In genomic region chr2:80461505-80462197, GRCh38 we compare ENCODE assay signal across 33 cellular contexts.
DNase-seq lines count a peak whose midpoint lies in the region; TF ChIP-seq lines count a peak whose summit lies in the region.
"Had no signal": no experiment of that assay in that cellular context is flagged by ENCODE, and none has a peak within 500 bp of the region (broad histone marks: within the 10 kb centered on the region; RNA-seq: fewer than 3 reads in every experiment).

No MANE protein-coding gene starts in this region.

- H3K27me3 ChIP-seq in H7 (ENCODE audit: control insufficient read depth, insufficient read depth, low read length): no peaks in the 10 kb centered on the region
- no peaks in the 10 kb centered on the region for H3K27me3 ChIP-seq in endodermal cell (ENCODE audit: control insufficient read depth, insufficient read depth, low read length, poor library complexity, severe bottlenecking)
- H3K27me3 ChIP-seq: BLaER1 treated with 17β-estradiol and CSF1 and Interleukin-3, amounts not matched to agents 10 nM and 100 nM; breast epithelium; gastroesophageal sphincter; MG63; neutrophil; testis had no signal

- H3K27ac Mint-ChIP-seq in endodermal cell: no peak overlapping the region
- H3K27ac Mint-ChIP-seq in nephron progenitor cell: peak overlapping the region; percentile 28
- H3K27ac Mint-ChIP-seq: activated CD4-positive, alpha-beta T cell treated with anti-CD3 and anti-CD28 coated beads for 36 hours; activated CD8-positive, alpha-beta T cell treated with anti-CD3 and anti-CD28 coated beads, Interleukin-2, amount 10 ng/mL, durations not matched to agents 7 days and 5 days; activated naive CD4-positive, alpha-beta T cell treated with anti-CD3 and anti-CD28 coated beads, Interleukin-2, amount 50 U/mL, for 72 hours; stimulated activated naive CD8-positive, alpha-beta T cell treated with anti-CD3 and anti-CD28 coated beads, Interleukin-15, Interleukin-2, amounts not matched to agents 100 ng/mL and 50 ng/mL, for 24 hours had no signal

- H3K4me3 Mint-ChIP-seq in endodermal cell (no peak overlapping the region), nephron progenitor cell (no peak overlapping the region)
- H3K4me3 Mint-ChIP-seq: activated CD4-positive, alpha-beta T cell treated with anti-CD3 and anti-CD28 coated beads for 36 hours; activated CD8-positive, alpha-beta T cell treated with anti-CD3 and anti-CD28 coated beads, Interleukin-2, amount 10 ng/mL, durations not matched to agents 7 days and 5 days; stimulated activated naive CD8-positive, alpha-beta T cell treated with anti-CD3 and anti-CD28 coated beads, Interleukin-15, Interleukin-2, amounts not matched to agents 100 ng/mL and 50 ng/mL, for 24 hours had no signal

- H3K9me3 Mint-ChIP-seq in endodermal cell: no peaks in the 10 kb centered on the region
- peaks cover 4% of the 10 kb centered on the region for H3K9me3 Mint-ChIP-seq in nephron progenitor cell

- H3K4me1 Mint-ChIP-seq in endodermal cell: peaks cover 16% of the 10 kb centered on the region
- peaks cover 39% of the 10 kb centered on the region for H3K4me1 Mint-ChIP-seq in nephron progenitor cell
- H3K4me1 Mint-ChIP-seq: activated CD4-positive, alpha-beta T cell treated with anti-CD3 and anti-CD28 coated beads for 36 hours had no signal

- 71 to 83% methylated on average over 3 of the region's 3 CpGs for WGBS in endodermal cell (ENCODE audit: insufficient coverage in 1 of 2, insufficient read length in 1 of 2), 2 experiments

- TF ChIP-seq CTCF in endodermal cell (conservative IDR thresholded peaks at IDR 0.05) (no peak), nephron progenitor cell (IDR thresholded peaks at IDR 0.05) (no peak)

- intact Hi-C loops in head of caudate nucleus (cut with DNase I): no loop called here

- no peak overlapping the region for H3K27ac ChIP-seq in endodermal cell (ENCODE audit: low read depth, low read length)
- H3K27ac ChIP-seq: BLaER1 treated with 17β-estradiol and CSF1 and Interleukin-3, amounts not matched to agents 10 nM and 100 nM; breast epithelium; gastroesophageal sphincter; left ventricle myocardium inferior; neutrophil; testis had no signal

- H3K9me3 ChIP-seq in endodermal cell (ENCODE audit: control insufficient read depth, low read length): no peaks in the 10 kb centered on the region
- H3K9me3 ChIP-seq: BLaER1 treated with 17β-estradiol and CSF1 and Interleukin-3, amounts not matched to agents 10 nM and 100 nM; breast epithelium; gastroesophageal sphincter; left ventricle myocardium inferior; MG63; neutrophil; testis had no signal

- DNase-seq in H7: peak; percentile 14
- DNase-seq in M059J (ENCODE audit: low read depth): peak; percentile 4
- peak; percentile 51 for DNase-seq in endodermal cell
- DNase-seq in nephron progenitor cell: peak; percentile 3
- DNase-seq in head of caudate nucleus: no peak
- DNase-seq in AML-193 (lab: John Stamatoyannopoulos, UW): no peak
- DNase-seq in NCI-H1105 (lab: John Stamatoyannopoulos, UW): no peak
- no peak for DNase-seq in activated CD4-positive, alpha-beta T cell treated with anti-CD3 and anti-CD28 coated beads, Interleukin-2, amount 50 U/mL, for 48 hours
- DNase-seq: activated CD4-positive, alpha-beta T cell treated with anti-CD3 and anti-CD28 coated beads for 36 hours; activated CD8-positive, alpha-beta T cell treated with anti-CD3 and anti-CD28 coated beads, Interleukin-2, amount 10 ng/mL, durations not matched to agents 7 days and 5 days; activated effector memory CD4-positive, alpha-beta T cell treated with Interleukin-2 at 50 U/mL for 16 hours; activated T-cell treated with anti-CD3 and anti-CD28 coated beads for 4 hours; amygdala; DMS153; hypothalamus; left ventricle myocardium inferior; mesendoderm; MG63; NCI-H1417 treated with DMSO at 0.1 percent for 48 hours; NCI-H2029 treated with DMSO at 0.1 percent for 48 hours; NCI-H2227 treated with DMSO at 0.1 percent for 48 hours; NCI-H526 treated with DMSO at 0.1 percent for 48 hours; posterior cingulate gyrus; right cardiac atrium; stimulated activated CD4-positive, alpha-beta T cell treated with anti-CD3 and anti-CD28 coated beads, Interleukin-2, amount 100 ng/mL, for 24 hours; testis had no signal

- no peak overlapping the region for H3K4me3 ChIP-seq in H7 (ENCODE audit: insufficient read depth, low read depth, low read length)
- no peak overlapping the region for H3K4me3 ChIP-seq in endodermal cell (ENCODE audit: low read length)
- H3K4me3 ChIP-seq: BLaER1 treated with 17β-estradiol and CSF1 and Interleukin-3, amounts not matched to agents 10 nM and 100 nM; breast epithelium; gastroesophageal sphincter; K562; left ventricle myocardium inferior; MG63; testis had no signal

- no peak overlapping the region for H3K9ac ChIP-seq in endodermal cell (ENCODE audit: extremely low read depth, low read length, poor library complexity, severe bottlenecking)
- H3K9ac ChIP-seq: BLaER1 treated with 17β-estradiol and CSF1 and Interleukin-3, amounts not matched to agents 10 nM and 100 nM had no signal

- H3K36me3 Mint-ChIP-seq in endodermal cell (ENCODE audit: low read depth) (no peaks in the 10 kb centered on the region), nephron progenitor cell (ENCODE audit: low read depth) (no peaks in the 10 kb centered on the region)
- H3K36me3 Mint-ChIP-seq: activated naive CD4-positive, alpha-beta T cell treated with anti-CD3 and anti-CD28 coated beads, Interleukin-2, amount 50 U/mL, for 72 hours had no signal

- no peaks in the 10 kb centered on the region for H3K36me3 ChIP-seq in H7 (replicated peaks; ENCODE audit: control insufficient read depth, insufficient read depth, low read length)
- no peaks in the 10 kb centered on the region for H3K36me3 ChIP-seq in endodermal cell (ENCODE audit: control insufficient read depth, insufficient read depth, low read length)
- H3K36me3 ChIP-seq: BLaER1 treated with 17β-estradiol and CSF1 and Interleukin-3, amounts not matched to agents 10 nM and 100 nM; breast epithelium; gastroesophageal sphincter; left ventricle myocardium inferior; MG63; neutrophil had no signal

- H3K27me3 Mint-ChIP-seq in endodermal cell (ENCODE audit: insufficient read depth) (no peaks in the 10 kb centered on the region), nephron progenitor cell (ENCODE audit: low read depth, poor library complexity) (peaks cover 3% of the 10 kb centered on the region)
- H3K27me3 Mint-ChIP-seq: activated CD4-positive, alpha-beta T cell treated with anti-CD3 and anti-CD28 coated beads for 36 hours; stimulated activated naive CD8-positive, alpha-beta T cell treated with anti-CD3 and anti-CD28 coated beads, Interleukin-15, Interleukin-2, amounts not matched to agents 100 ng/mL and 50 ng/mL, for 24 hours had no signal

- H3K4me1 ChIP-seq in endodermal cell (ENCODE audit: control insufficient read depth, insufficient read depth, low read length): no peaks in the 10 kb centered on the region
- H3K4me1 ChIP-seq: BLaER1 treated with 17β-estradiol and CSF1 and Interleukin-3, amounts not matched to agents 10 nM and 100 nM; breast epithelium; gastroesophageal sphincter; left ventricle myocardium inferior; testis had no signal

Comparison
In these comparisons a context has a peak if more than half of its experiments do, and no peak if none do; other contexts are left out.
1. DNase-seq: peak in H7 (single experiment), M059J (single experiment), endodermal cell (single experiment) and nephron progenitor cell (single experiment); none in head of caudate nucleus (0 of 42), AML-193 (0 of 2), NCI-H1105 (single experiment) and activated CD4-positive, alpha-beta T cell treated with anti-CD3 and anti-CD28 coated beads, Interleukin-2, amount 50 U/mL, for 48 hours (0 of 2).